Comparison of ENCODE assay signal across 15 cellular contexts in the genomic region with DNA sequence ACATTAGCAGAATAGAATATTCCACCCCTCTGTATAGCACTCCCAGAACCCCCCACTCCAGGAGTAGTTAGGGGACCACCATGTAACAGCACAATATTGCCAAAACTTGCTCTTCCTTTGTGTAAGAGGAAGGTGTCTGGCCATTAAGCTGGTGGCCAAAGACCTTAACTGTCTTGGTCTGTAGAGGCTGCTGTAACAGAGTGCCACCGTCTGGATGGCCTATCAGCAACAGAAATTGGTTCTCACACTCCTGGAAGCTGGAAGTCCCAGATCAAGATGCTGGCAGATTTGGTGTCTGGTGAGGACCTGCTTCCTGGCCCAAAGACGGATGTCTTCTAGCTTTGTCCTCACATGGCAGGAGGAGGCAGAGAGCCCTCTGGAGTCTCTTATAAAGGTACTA.
DNase-seq lines count a peak whose midpoint lies in the region; ATAC-seq, FAIRE-seq and TF ChIP-seq lines count a peak whose summit lies in the region.
"Had no signal": no experiment of that assay in that cellular context is flagged by ENCODE, and none has a peak within 500 bp of the region (broad histone marks: within the 10 kb centered on the region; RNA-seq: fewer than 3 reads in every experiment).

No MANE protein-coding gene starts in this region.

- H3K4me3 Mint-ChIP-seq in Calu3 (ENCODE audit: low read depth, unreplicated experiment) (no peak overlapping the region), Caco-2 (ENCODE audit: unreplicated experiment) (no peak overlapping the region)

- no peaks in the 10 kb centered on the region for H4K20me1 ChIP-seq in HepG2 (ENCODE audit: insufficient read depth, low read length)

- no peaks in the 10 kb centered on the region for H3K36me3 ChIP-seq in HepG2 (replicated peaks in 1 of 2; ENCODE audit: control insufficient read depth in 1 of 2, insufficient read depth in 2 of 2, low read length in 2 of 2)
- no peaks in the 10 kb centered on the region for H3K36me3 ChIP-seq in right lobe of liver
- no peaks in the 10 kb centered on the region for H3K36me3 ChIP-seq in Caco-2 (ENCODE audit: control insufficient read depth, insufficient read depth, low read length)
- H3K36me3 ChIP-seq: SJCRH30 had no signal

- H3K4me1 ChIP-seq in HepG2 (ENCODE audit: insufficient read depth, low read length), result no peaks in the 10 kb centered on the region
- H3K4me1 ChIP-seq in right lobe of liver, result no peaks in the 10 kb centered on the region
- H3K4me1 ChIP-seq in Caco-2, result no peaks in the 10 kb centered on the region

- intact Hi-C loops in HepG2 (cut with micrococcal nuclease; ENCODE audit: unreplicated experiment), result no loop called here
- intact Hi-C loops in right lobe of liver (cut with DNase I), result loop anchor here (10.0 kb wide), 1 partner anchor 270 kb away; no protein-coding TSS in a partner anchor
- intact Hi-C loops in head of caudate nucleus (cut with DNase I), result loop anchor here (5.0 kb wide), 2 partner anchors 63 to 273 kb away; a partner anchor contains a TSS
- intact Hi-C loops in Calu3 (cut with micrococcal nuclease; ENCODE audit: unreplicated experiment), result loop anchor here (5.0 to 10.0 kb wide), 2 partner anchors 108 to 310 kb away; a partner anchor contains a TSS
- intact Hi-C loops in Caco-2 (cut with micrococcal nuclease; ENCODE audit: unreplicated experiment), result no loop called here

- DNase-seq in HepG2 (ENCODE audit: low spot score) (peak; percentile 32), right lobe of liver (no peak), RPMI8226 (peak; percentile 45), head of caudate nucleus (peak in 27 of 42 donors; percentile 3 to 69 (median 32)), superior temporal gyrus (ENCODE audit: extremely low spot score) (peak; percentile 73), Calu3 (no peak), Caco-2 (no peak)
- DNase-seq in NK-92 treated with Interleukin-12 subunit alpha and Interleukin-12 subunit beta, amount 100 ng/mL, for 24 hours (lab: John Stamatoyannopoulos, UW), result no peak
- DNase-seq: GF-D8, GOT3, Karpas-422, NCI-H1048, NCI-H226, SJCRH30 had no signal

- H3K9me3 Mint-ChIP-seq in Calu3 (ENCODE audit: low read depth, unreplicated experiment) (no peaks in the 10 kb centered on the region), Caco-2 (ENCODE audit: unreplicated experiment) (no peaks in the 10 kb centered on the region)

- H3K4me1 Mint-ChIP-seq in Calu3 (ENCODE audit: low read depth, unreplicated experiment) (peaks cover 16% of the 10 kb centered on the region), Caco-2 (ENCODE audit: low read depth, unreplicated experiment) (no peaks in the 10 kb centered on the region)

- H3K27ac ChIP-seq in HepG2 (ENCODE audit: extremely low read length, insufficient read depth, low read length) (no peak overlapping the region), right lobe of liver (no peak overlapping the region)
- H3K27ac ChIP-seq: C4-2B, SJCRH30 had no signal

- FAIRE-seq in HepG2 (lab: Jason Lieb, UNC), result peak; percentile 81

- 5% methylated on average over 2 of the region's 2 CpGs for WGBS in HepG2 (ENCODE audit: low lambda C conversion rate)
- 63% methylated on average over 2 of the region's 2 CpGs for WGBS in right lobe of liver (ENCODE audit: insufficient coverage, low coverage, low lambda C conversion rate, missing lambda C conversion rate)

- no TSS peak for BruUV-seq in HepG2 (replicated peaks; lab: Mats Ljungman, UMichigan)
- no TSS peak for BruUV-seq in Calu3 (replicated peaks; lab: Mats Ljungman, UMichigan)
- no TSS peak for BruUV-seq in Caco-2 (replicated peaks; lab: Mats Ljungman, UMichigan)

- H3K27me3 ChIP-seq in HepG2 (ENCODE audit: control insufficient read depth in 1 of 2, insufficient read depth in 2 of 2, low read length in 2 of 2), result peaks cover 3 to 42% of the 10 kb centered on the region in 2 experiments
- no peaks in the 10 kb centered on the region for H3K27me3 ChIP-seq in right lobe of liver
- peaks cover 1% of the 10 kb centered on the region; the same call in 1 of the 2 replicates for H3K27me3 ChIP-seq in Caco-2 (replicated peaks; ENCODE audit: control insufficient read depth, insufficient read depth, low read length)

- no peaks in the 10 kb centered on the region for H3K27me3 Mint-ChIP-seq in Calu3 (ENCODE audit: unreplicated experiment)
- H3K27me3 Mint-ChIP-seq in Caco-2 (ENCODE audit: insufficient read depth, unreplicated experiment), result peaks cover 19% of the 10 kb centered on the region

- TF ChIP-seq RAD21 in HepG2 (CRISPR knock-in tag; IDR thresholded peaks at IDR 0.05), result no peak

- H3K27ac Mint-ChIP-seq in Calu3 (ENCODE audit: unreplicated experiment) (no peak overlapping the region), Caco-2 (ENCODE audit: unreplicated experiment) (no peak overlapping the region)

- CTCF ChIA-PET in HepG2 (lab: Yijun Ruan, JAX; ENCODE audit: low intra/inter-chr PET ratio, low total read pairs) (interaction anchor here (4.4 to 5.3 kb wide), 2 partner anchors 61 to 273 kb away, joined by 29 to 66 read pairs; a partner anchor contains a TSS), Calu3 (lab: Charles Lee) (interaction anchor here (0.6 to 3.1 kb wide), 3 partner anchors 58 to 311 kb away, joined by 3 to 10 read pairs (median 6); no protein-coding TSS in a partner anchor), Caco-2 (lab: Charles Lee) (interaction anchor here (1.2 kb wide), 1 partner anchor 311 kb away, joined by 8 read pairs; no protein-coding TSS in a partner anchor)

- H3K4me3 ChIP-seq in HepG2 (replicated peaks in 1 of 3; ENCODE audit: insufficient read depth in 1 of 3, low read depth in 2 of 3, low read length in 3 of 3) (no peak overlapping the region), right lobe of liver (no peak overlapping the region), Caco-2 (ENCODE audit: low read depth, low read length) (no peak overlapping the region)
- H3K4me3 ChIP-seq: SJCRH30 had no signal

- H3K36me3 Mint-ChIP-seq in Calu3 (ENCODE audit: insufficient read depth, unreplicated experiment) (no peaks in the 10 kb centered on the region), Caco-2 (ENCODE audit: insufficient read depth, unreplicated experiment) (no peaks in the 10 kb centered on the region)

- POLR2A ChIA-PET in HepG2 (lab: Yijun Ruan, JAX), result no interaction called here
- POLR2A ChIA-PET in Caco-2 (lab: Charles Lee), result no interaction called here

- in situ Hi-C loops in HepG2 (cut with HindIII; ENCODE audit: extremely low pct_ligation_motif_present, low pct_unique_long_range_greater_than_20kb), result loop anchor here (5.0 kb wide), 1 partner anchor 273 kb away; no protein-coding TSS in a partner anchor

- TF ChIP-seq POLR2A in HepG2 (IDR thresholded peaks at IDR 0.05; ENCODE audit: insufficient read depth in 1 of 2, low read depth in 2 of 2, low read length in 2 of 2) (no peak), right lobe of liver (IDR thresholded peaks at IDR 0.05) (no peak)

- H3K4me2 ChIP-seq in HepG2 (ENCODE audit: low read depth, low read length), result no peak overlapping the region

- peak; percentile 78 for TF ChIP-seq CTCF in HepG2 (CRISPR knock-in tag; IDR thresholded peaks at IDR 0.05)
- no peak for TF ChIP-seq CTCF in right lobe of liver (IDR thresholded peaks at IDR 0.05)
- no peak for TF ChIP-seq CTCF in Calu3 (IDR thresholded peaks at IDR 0.05; ENCODE audit: unreplicated experiment)
- TF ChIP-seq CTCF in Caco-2 (IDR thresholded peaks at IDR 0.05; ENCODE audit: insufficient read depth in 1 of 2, low read depth in 1 of 2, low read length in 1 of 2, severe bottlenecking in 1 of 2, unreplicated experiment in 1 of 2), result no peak

- TF ChIP-seq EP300 in HepG2 (IDR thresholded peaks at IDR 0.05; ENCODE audit: low read depth in 2 of 2, low read length in 2 of 2), result no peak
- TF ChIP-seq EP300 in HepG2 (CRISPR knock-in tag; IDR thresholded peaks at IDR 0.05; ENCODE audit: borderline replicate concordance), result no peak

- ATAC-seq in HepG2 (peak; percentile 70; the same call in 2 of the 3 replicates), right lobe of liver (no peak)

- no peak overlapping the region for H2AFZ ChIP-seq in HepG2 (ENCODE audit: low read length)

- H3K9me3 ChIP-seq in HepG2 (ENCODE audit: low read length), result no peaks in the 10 kb centered on the region
- H3K9me3 ChIP-seq in right lobe of liver, result no peaks in the 10 kb centered on the region
- no peaks in the 10 kb centered on the region for H3K9me3 ChIP-seq in Caco-2
- H3K9me3 ChIP-seq: SJCRH30 had no signal

- no peak overlapping the region for H3K9ac ChIP-seq in HepG2 (ENCODE audit: insufficient read depth, low read depth, low read length)

- no peaks in the 10 kb centered on the region for H3K79me2 ChIP-seq in HepG2 (ENCODE audit: insufficient read depth, low read length)

TF ChIP-seq in HepG2, 621 proteins besides CTCF, POLR2A, EP300 and RAD21 (continues in another document):
- TF ChIP-seq HNRNPH1 (optimal IDR thresholded peaks at IDR 0.05; ENCODE audit: low read depth, low read length), result no peak
- TF ChIP-seq FIP1L1 (IDR thresholded peaks at IDR 0.05; ENCODE audit: borderline replicate concordance, insufficient read depth, low read depth, low read length), result no peak
- TF ChIP-seq SAP130 (CRISPR knock-in tag; IDR thresholded peaks at IDR 0.05; ENCODE audit: low read depth), result 0 out of 2 replicates have a peak, but pooled peaks have one; percentile 17
- no peak for TF ChIP-seq SP5 (CRISPR knock-in tag; IDR thresholded peaks at IDR 0.05; ENCODE audit: borderline replicate concordance, low read depth)
- TF ChIP-seq TOE1 (CRISPR knock-in tag; IDR thresholded peaks at IDR 0.05), result no peak
- TF ChIP-seq, protein P1, sequence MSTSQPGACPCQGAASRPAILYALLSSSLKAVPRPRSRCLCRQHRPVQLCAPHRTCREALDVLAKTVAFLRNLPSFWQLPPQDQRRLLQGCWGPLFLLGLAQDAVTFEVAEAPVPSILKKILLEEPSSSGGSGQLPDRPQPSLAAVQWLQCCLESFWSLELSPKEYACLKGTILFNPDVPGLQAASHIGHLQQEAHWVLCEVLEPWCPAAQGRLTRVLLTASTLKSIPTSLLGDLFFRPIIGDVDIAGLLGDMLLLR (CRISPR knock-in tag; IDR thresholded peaks at IDR 0.05), result no peak
- no peak for TF ChIP-seq SRSF4 (IDR thresholded peaks at IDR 0.05; ENCODE audit: low read depth, low read length, poor library complexity, severe bottlenecking)
- TF ChIP-seq TAF15 (IDR thresholded peaks at IDR 0.05; ENCODE audit: low read depth, low read length, poor library complexity, severe bottlenecking), result no peak
- TF ChIP-seq, protein P2, sequence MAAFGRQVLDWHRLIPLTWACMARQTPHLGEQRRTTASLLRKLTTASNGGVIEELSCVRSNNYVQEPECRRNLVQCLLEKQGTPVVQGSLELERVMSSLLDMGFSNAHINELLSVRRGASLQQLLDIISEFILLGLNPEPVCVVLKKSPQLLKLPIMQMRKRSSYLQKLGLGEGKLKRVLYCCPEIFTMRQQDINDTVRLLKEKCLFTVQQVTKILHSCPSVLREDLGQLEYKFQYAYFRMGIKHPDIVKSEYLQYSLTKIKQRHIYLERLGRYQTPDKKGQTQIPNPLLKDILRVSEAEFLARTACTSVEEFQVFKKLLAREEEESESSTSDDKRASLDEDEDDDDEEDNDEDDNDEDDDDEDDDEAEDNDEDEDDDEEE (CRISPR knock-in tag; IDR thresholded peaks at IDR 0.05), result no peak
- no peak for TF ChIP-seq EED (CRISPR knock-in tag; IDR thresholded peaks at IDR 0.05)
- no peak for TF ChIP-seq ZNF746 (CRISPR knock-in tag; IDR thresholded peaks at IDR 0.05)

Comparison
In these comparisons a context has a peak if more than half of its experiments do, and no peak if none do; other contexts are left out.
1. DNase-seq: peak in HepG2 (single experiment), RPMI8226 (single experiment), head of caudate nucleus (27 of 42) and superior temporal gyrus (single experiment); none in right lobe of liver (0 of 3), Calu3 (single experiment), NK-92 treated with Interleukin-12 subunit alpha and Interleukin-12 subunit beta, amount 100 ng/mL, for 24 hours (single experiment) and Caco-2 (0 of 2).
2. intact Hi-C loops: an anchor here in right lobe of liver (10.0 kb wide), head of caudate nucleus (5.0 kb wide) and Calu3 (5.0 to 10.0 kb wide); none called in HepG2 and Caco-2.